In genomic region chr2:72862239-72862988, GRCh38 we compare ENCODE assay signal across 1 cellular context.
TF ChIP-seq lines count a peak whose summit lies in the region.

No MANE protein-coding gene starts in this region.

TF ChIP-seq in IMR-90, 13 proteins besides CTCF, POLR2A, EP300 and RAD21:
- TF ChIP-seq USF2 (IDR thresholded peaks at IDR 0.05; ENCODE audit: low read depth, low read length) = no peak
- 0 out of 2 replicates have a peak, but pooled peaks have one; percentile 19 for TF ChIP-seq MAFK (IDR thresholded peaks at IDR 0.05; ENCODE audit: low read depth, low read length)
- no peak for TF ChIP-seq MXI1 (IDR thresholded peaks at IDR 0.05; ENCODE audit: borderline replicate concordance, low read depth, low read length)
- peak; percentile 37; the same call in 1 of the 2 replicates for TF ChIP-seq CEBPB (IDR thresholded peaks at IDR 0.05; ENCODE audit: low read depth, low read length)
- peak; percentile 53; the same call in 1 of the 2 replicates for TF ChIP-seq CHD1 (IDR thresholded peaks at IDR 0.05; ENCODE audit: low read depth, low read length)
- TF ChIP-seq SMC3 (IDR thresholded peaks at IDR 0.05; ENCODE audit: low read depth, low read length) = peak; percentile 87
- peak; percentile 94 for TF ChIP-seq MAZ (IDR thresholded peaks at IDR 0.05; ENCODE audit: borderline replicate concordance, low read depth, low read length)
TF ChIP-seq in IMR-90: peak in this region for 5.
